1 cellular context compared by ENCODE assay signal in the genomic region with DNA sequence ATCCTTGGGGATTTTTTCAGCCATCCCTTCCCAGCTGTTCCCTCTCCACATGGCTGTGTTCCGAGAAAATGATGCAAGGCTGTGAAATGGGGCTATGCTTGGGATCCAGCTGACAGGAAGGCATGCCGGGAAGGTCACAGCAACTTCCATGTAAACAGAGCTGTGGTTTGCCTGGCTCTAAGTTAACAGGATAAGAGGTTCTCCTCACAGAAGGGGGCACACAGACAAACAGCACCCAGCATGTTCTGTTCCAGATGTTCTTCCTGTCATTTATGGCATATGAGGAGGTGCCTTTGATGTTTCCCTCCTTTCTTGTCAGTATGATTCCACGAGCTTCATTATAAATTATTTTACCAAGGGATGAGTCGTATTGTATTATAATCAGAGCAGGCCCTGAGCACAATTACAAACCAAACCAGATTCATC.
TF ChIP-seq lines count a peak whose summit lies in the region.

No MANE protein-coding gene starts in this region.

TF ChIP-seq in HCT116, 20 proteins besides CTCF, POLR2A, EP300 and RAD21 (continued from another document):
- TF ChIP-seq, protein P1, sequence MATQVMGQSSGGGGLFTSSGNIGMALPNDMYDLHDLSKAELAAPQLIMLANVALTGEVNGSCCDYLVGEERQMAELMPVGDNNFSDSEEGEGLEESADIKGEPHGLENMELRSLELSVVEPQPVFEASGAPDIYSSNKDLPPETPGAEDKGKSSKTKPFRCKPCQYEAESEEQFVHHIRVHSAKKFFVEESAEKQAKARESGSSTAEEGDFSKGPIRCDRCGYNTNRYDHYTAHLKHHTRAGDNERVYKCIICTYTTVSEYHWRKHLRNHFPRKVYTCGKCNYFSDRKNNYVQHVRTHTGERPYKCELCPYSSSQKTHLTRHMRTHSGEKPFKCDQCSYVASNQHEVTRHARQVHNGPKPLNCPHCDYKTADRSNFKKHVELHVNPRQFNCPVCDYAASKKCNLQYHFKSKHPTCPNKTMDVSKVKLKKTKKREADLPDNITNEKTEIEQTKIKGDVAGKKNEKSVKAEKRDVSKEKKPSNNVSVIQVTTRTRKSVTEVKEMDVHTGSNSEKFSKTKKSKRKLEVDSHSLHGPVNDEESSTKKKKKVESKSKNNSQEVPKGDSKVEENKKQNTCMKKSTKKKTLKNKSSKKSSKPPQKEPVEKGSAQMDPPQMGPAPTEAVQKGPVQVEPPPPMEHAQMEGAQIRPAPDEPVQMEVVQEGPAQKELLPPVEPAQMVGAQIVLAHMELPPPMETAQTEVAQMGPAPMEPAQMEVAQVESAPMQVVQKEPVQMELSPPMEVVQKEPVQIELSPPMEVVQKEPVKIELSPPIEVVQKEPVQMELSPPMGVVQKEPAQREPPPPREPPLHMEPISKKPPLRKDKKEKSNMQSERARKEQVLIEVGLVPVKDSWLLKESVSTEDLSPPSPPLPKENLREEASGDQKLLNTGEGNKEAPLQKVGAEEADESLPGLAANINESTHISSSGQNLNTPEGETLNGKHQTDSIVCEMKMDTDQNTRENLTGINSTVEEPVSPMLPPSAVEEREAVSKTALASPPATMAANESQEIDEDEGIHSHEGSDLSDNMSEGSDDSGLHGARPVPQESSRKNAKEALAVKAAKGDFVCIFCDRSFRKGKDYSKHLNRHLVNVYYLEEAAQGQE (IDR thresholded peaks at IDR 0.05; ENCODE audit: low read depth), result no peak
- no peak for TF ChIP-seq SRF (IDR thresholded peaks at IDR 0.05; ENCODE audit: low read depth)
- peak; percentile 54 for TF ChIP-seq YY1 (IDR thresholded peaks at IDR 0.05; ENCODE audit: extremely low read depth, insufficient replicate concordance, low read depth, low read length)
- no peak for TF ChIP-seq EZH2 (IDR thresholded peaks at IDR 0.05)
- peak; percentile 41 for TF ChIP-seq SP1 (IDR thresholded peaks at IDR 0.05; ENCODE audit: low read depth)
- no peak for TF ChIP-seq ZNF274 (IDR thresholded peaks at IDR 0.05; ENCODE audit: low read depth, low read length)
- peak; percentile 83 for TF ChIP-seq TCF7L2 (IDR thresholded peaks at IDR 0.05; ENCODE audit: borderline replicate concordance, extremely low read depth, insufficient read depth, insufficient read length)
TF ChIP-seq in HCT116: peak in this region for 7.
